In the genomic region with DNA sequence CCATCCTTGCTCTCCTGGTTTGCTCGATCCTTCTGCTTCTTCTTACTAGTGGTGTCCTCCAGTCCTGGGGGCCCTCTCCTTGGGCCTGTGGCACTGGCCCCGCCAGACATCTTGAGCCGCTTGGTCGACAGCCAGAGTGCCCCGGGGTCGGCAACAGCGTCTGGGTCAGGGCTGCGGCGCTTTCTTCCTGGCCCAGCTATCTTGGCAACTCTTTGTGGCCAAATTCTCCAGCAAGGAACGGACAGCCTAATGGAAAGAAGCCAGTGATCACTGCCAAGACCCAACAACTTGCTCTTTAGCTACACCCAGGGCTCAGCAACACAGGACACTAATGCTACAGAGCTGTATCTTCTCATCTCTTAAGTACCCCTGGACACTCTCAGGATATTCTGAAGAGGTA, we compare ENCODE assay signal across 8 cellular contexts. TPM values are rescaled to one million over a fixed set of nuclear protein-coding genes. Genes with fewer than 3 reads are reported as not detected.
DNase-seq lines count a peak whose midpoint lies in the region; ATAC-seq and TF ChIP-seq lines count a peak whose summit lies in the region.

No MANE protein-coding gene starts in this region.

- peak overlapping the region in 1 of 2 donors; percentile 89 for H3K27ac Mint-ChIP-seq in effector memory CD8-positive, alpha-beta T cell

- TF ChIP-seq EP300 in ovary (IDR thresholded peaks at IDR 0.05), result no peak

- H3K9me2 ChIP-seq in DOHH2 (replicated peaks; ENCODE audit: control insufficient read depth, low read length), result no peaks in the 10 kb centered on the region

- peaks cover 5 to 11% of the 10 kb centered on the region in 2 donors for H3K4me1 Mint-ChIP-seq in effector memory CD8-positive, alpha-beta T cell (ENCODE audit: low read depth in 2 of 2)

- H4K20me1 ChIP-seq in DOHH2 (ENCODE audit: control insufficient read depth, insufficient read depth, low read depth, low read length) (no peaks in the 10 kb centered on the region), OCI-LY3 (ENCODE audit: insufficient read depth, low read length) (no peaks in the 10 kb centered on the region)

- no peak overlapping the region for H2AFZ ChIP-seq in OCI-LY3 (ENCODE audit: low read depth, low read length)

- WGBS in ovary, 3 donors, result 32 to 37% (median 32%) methylated on average over 8 to 10 of the region's 10 CpGs

- H3K27ac ChIP-seq in DOHH2 (ENCODE audit: low read depth, low read length), result no peak overlapping the region
- no peak overlapping the region for H3K27ac ChIP-seq in OCI-LY3 (ENCODE audit: low read length)
- no peak overlapping the region for H3K27ac ChIP-seq in ovary

- peaks cover 9% of the 10 kb centered on the region for H3F3A ChIP-seq in DOHH2 (ENCODE audit: control insufficient read depth, insufficient read depth)

- H3K36me3 Mint-ChIP-seq in effector memory CD8-positive, alpha-beta T cell (ENCODE audit: insufficient read depth), result peaks cover 31% of the 10 kb centered on the region

- no peak for ATAC-seq in effector memory CD8-positive, alpha-beta T cell (replicated peaks)
- no peak for ATAC-seq in GM21360 (IDR thresholded peaks at IDR 0.05; ENCODE audit: unreplicated experiment)
- ATAC-seq in GM18498 (IDR thresholded peaks at IDR 0.05; ENCODE audit: unreplicated experiment), result no peak

- no peaks in the 10 kb centered on the region for H3K9me3 Mint-ChIP-seq in effector memory CD8-positive, alpha-beta T cell

- H3K27me3 ChIP-seq in DOHH2 (ENCODE audit: control insufficient read depth, low read length), result no peaks in the 10 kb centered on the region
- H3K27me3 ChIP-seq in OCI-LY3 (ENCODE audit: low read depth, low read length), result no peaks in the 10 kb centered on the region
- no peaks in the 10 kb centered on the region for H3K27me3 ChIP-seq in ovary

- H3K4me3 ChIP-seq in DOHH2 (ENCODE audit: low read length) (peak overlapping the region; percentile 98), OCI-LY3 (ENCODE audit: low read length) (peak overlapping the region; percentile 91; the same call in 1 of the 2 replicates), ovary (no peak overlapping the region), foreskin fibroblast (ENCODE audit: low read depth in 1 of 2, low read length in 2 of 2) (peak overlapping the region in 1 of 2 donors; percentile 94)

- no peak for DNase-seq in effector memory CD8-positive, alpha-beta T cell
- peak in 4 of 5 donors; percentile 49 to 80 (median 60) for DNase-seq in ovary
- no peak for DNase-seq in foreskin fibroblast
- no peak for DNase-seq in DMS79 (lab: John Stamatoyannopoulos, UW)

- TF ChIP-seq CTCF in DOHH2 (IDR thresholded peaks at IDR 0.05; ENCODE audit: low read depth, low read length, poor library complexity, severe bottlenecking), result no peak
- TF ChIP-seq CTCF in OCI-LY3 (IDR thresholded peaks at IDR 0.05; ENCODE audit: low read depth, low read length), result no peak
- no peak for TF ChIP-seq CTCF in ovary (IDR thresholded peaks at IDR 0.05)
- no peak for TF ChIP-seq CTCF in foreskin fibroblast (IDR thresholded peaks at IDR 0.05; ENCODE audit: low read depth, low read length)

- intact Hi-C loops in ovary (cut with DNase I), result loop anchor here in 1 of 4 donors (10.0 kb wide), 1 partner anchor 316 kb away; no protein-coding TSS in a partner anchor

- H3K27me3 Mint-ChIP-seq in effector memory CD8-positive, alpha-beta T cell, result no peaks in the 10 kb centered on the region

- no peaks in the 10 kb centered on the region for H3K9me3 ChIP-seq in DOHH2 (ENCODE audit: control insufficient read depth, insufficient read depth, low read length)
- H3K9me3 ChIP-seq in OCI-LY3 (ENCODE audit: insufficient read depth, low read length), result no peaks in the 10 kb centered on the region
- no peaks in the 10 kb centered on the region for H3K9me3 ChIP-seq in ovary

- peaks cover 59% of the 10 kb centered on the region for H3K36me3 ChIP-seq in DOHH2 (ENCODE audit: control insufficient read depth, low read length)
- H3K36me3 ChIP-seq in OCI-LY3 (replicated peaks; ENCODE audit: low read depth, low read length), result peaks cover 43% of the 10 kb centered on the region
- no peaks in the 10 kb centered on the region for H3K36me3 ChIP-seq in ovary

- peaks cover 19% of the 10 kb centered on the region for H3K79me2 ChIP-seq in DOHH2 (ENCODE audit: control insufficient read depth, low read length)
- peaks cover 19% of the 10 kb centered on the region for H3K79me2 ChIP-seq in OCI-LY3 (ENCODE audit: low read length)

- H3K4me2 ChIP-seq in DOHH2 (ENCODE audit: low read length), result peak overlapping the region; percentile 92
- peak overlapping the region; percentile 97 for H3K4me2 ChIP-seq in OCI-LY3 (ENCODE audit: low read length)

- no peak overlapping the region for H3K9ac ChIP-seq in OCI-LY3 (ENCODE audit: low read length)

- H3K4me1 ChIP-seq in DOHH2 (ENCODE audit: control insufficient read depth, low read length) (peaks cover 18% of the 10 kb centered on the region), OCI-LY3 (ENCODE audit: low read length) (peaks cover 15% of the 10 kb centered on the region), ovary (ENCODE audit: insufficient read depth) (peaks cover 7% of the 10 kb centered on the region)

- no peak for TF ChIP-seq POLR2A in ovary (IDR thresholded peaks at IDR 0.05)

- peak overlapping the region; percentile 6 to 80 for H3K4me3 Mint-ChIP-seq in effector memory CD8-positive, alpha-beta T cell

RNA-seq across cellular contexts. Expression of a gene that starts 1.6 kb away (rescaled TPM):
- 10 to 100 TPM; 38.3 to 71.4 (median 53.8) TPM for total RNA-seq in ovary
- polyA plus RNA-seq in ovary, result 10 to 100 TPM; 21.7 to 33.3 TPM

RNA-seq across cellular contexts. Expression of a gene that starts 13.8 kb away (rescaled TPM):
- total RNA-seq in ovary, result 100 to 1,000 TPM; 457 to 681 (median 491) TPM
- 100 to 1,000 TPM; 408 to 528 TPM for polyA plus RNA-seq in ovary

RNA-seq across cellular contexts. Expression of a gene that starts 14.5 kb away (rescaled TPM):
- total RNA-seq in ovary, result 100 to 1,000 TPM; 165 to 271 (median 204) TPM
- 100 to 1,000 TPM; 191 to 293 TPM for polyA plus RNA-seq in ovary

RNA-seq across cellular contexts. Expression of a gene that starts 25.2 kb away (rescaled TPM):
- total RNA-seq in ovary, result 100 to 1,000 TPM in 2 of 7 donors, 10 to 100 TPM in 5; 56.9 to 104 (median 90.4) TPM
- polyA plus RNA-seq in ovary, result 10 to 100 TPM; 46.2 to 78.9 TPM

RNA-seq across cellular contexts. Expression of a gene that starts 47.1 kb away (rescaled TPM):
- 10 to 100 TPM; 24.8 to 39.0 (median 32.7) TPM for total RNA-seq in ovary
- 10 to 100 TPM in 1 of 2 donors, 1 to 10 TPM in 1; 6.9 to 30.9 TPM for polyA plus RNA-seq in ovary

Comparison
In these comparisons a context has a peak if more than half of its experiments do, and no peak if none do; other contexts are left out.
1. DNase-seq: peak in ovary (4 of 5); none in effector memory CD8-positive, alpha-beta T cell (0 of 3), foreskin fibroblast (0 of 2) and DMS79 (single experiment).